ENCODE assay signal across 33 cellular contexts in genomic region chr2:76808776-76809175, GRCh38.
"Had no signal": no experiment of that assay in that cellular context is flagged by ENCODE, and none has a peak within 500 bp of the region (broad histone marks: within the 10 kb centered on the region; RNA-seq: fewer than 3 reads in every experiment).

No MANE protein-coding gene starts in this region.

- H3K27me3 ChIP-seq: cardiac muscle cell, Peyer's patch had no signal

- H3K4me3 ChIP-seq: cardiac muscle cell, Peyer's patch, SK-N-MC had no signal

- H3K27ac ChIP-seq: cardiac muscle cell, KMS-11, Peyer's patch, SK-N-MC, VCaP had no signal

- H3K9me3 ChIP-seq: Peyer's patch had no signal

- H3K36me3 ChIP-seq: cardiac muscle cell, Peyer's patch had no signal

- DNase-seq: activated B cell treated with CpG ODN at 0.5 μM for 24 hours; activated CD4-positive, alpha-beta memory T cell treated with anti-CD3 and anti-CD28 coated beads for 36 hours; activated CD4-positive, alpha-beta T cell treated with anti-CD3 and anti-CD28 coated beads for 4 hours; activated CD4-positive, alpha-beta T cell treated with anti-CD3 and anti-CD28 coated beads, Interleukin-2, amount 50 U/mL, for 1 hour; activated CD4-positive, CD25-positive, alpha-beta regulatory T cell treated with anti-CD3 and anti-CD28 coated beads, Interleukin-2, amount 50 U/mL, for 72 hours; activated CD8-positive, alpha-beta memory T cell treated with anti-CD3 and anti-CD28 coated beads, Interleukin-2, amount 50 U/mL, for 4 hours; activated effector memory CD4-positive, alpha-beta T cell treated with Interleukin-2 at 50 U/mL for 16 hours; activated naive CD4-positive, alpha-beta T cell treated with anti-CD3 and anti-CD28 coated beads, Interleukin-2, amount 10 ng/mL, durations not matched to agents 7 days and 5 days; activated naive CD8-positive, alpha-beta T cell treated with anti-CD3 and anti-CD28 coated beads, Interleukin-2, amount 50 U/mL, for 24 hours; activated T-cell treated with anti-CD3 and anti-CD28 coated beads for 4 hours; activated T-cell treated with anti-CD3 and anti-CD28 coated beads, Interleukin-2, amount 50 U/mL, for 4 hours; anterior cingulate cortex; MM.1S; NCI-H1092 treated with DMSO at 0.1 percent for 48 hours; NCI-H1417; NCI-H146; NCI-H187; NCI-H2029 treated with DMSO at 0.1 percent for 48 hours; NCI-H2107; NCI-H2171; NCI-H510A; NCI-H526; NCI-H748 treated with DMSO at 0.1 percent for 48 hours; NK-92 treated with Interleukin-12 subunit alpha and Interleukin-12 subunit beta, amount 100 ng/mL, for 24 hours; PC-3; Peyer's patch; RPMI8226; T-cell; T-helper 17 cell had no signal

- H3K4me2 ChIP-seq: KMS-11 had no signal

- H3K4me1 ChIP-seq: Peyer's patch had no signal

- H3K9ac ChIP-seq: KMS-11 had no signal
